1 cellular context compared by ENCODE assay signal in the genomic region with DNA sequence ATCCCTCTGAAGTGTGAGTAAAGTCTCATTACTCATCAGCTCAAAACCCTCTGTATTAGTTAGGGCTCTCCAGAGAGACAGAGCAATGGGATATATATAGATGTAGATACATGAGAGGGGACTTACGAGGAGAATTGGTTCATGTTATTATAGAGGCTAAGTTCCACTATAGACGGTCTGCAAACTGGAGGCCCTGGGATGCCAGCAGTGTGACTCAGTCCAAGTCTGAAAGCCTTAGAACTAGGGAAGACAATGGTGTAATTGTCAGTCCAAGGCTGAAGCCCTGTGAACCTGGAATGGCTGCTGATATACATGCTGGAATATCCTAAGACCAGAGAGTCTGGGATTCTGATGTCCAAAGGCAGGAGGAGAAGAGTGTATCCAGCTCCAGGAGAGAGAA.
TF ChIP-seq lines count a peak whose summit lies in the region.

No MANE protein-coding gene starts in this region.

TF ChIP-seq in HepG2, 621 proteins besides CTCF, POLR2A, EP300 and RAD21:
- TF ChIP-seq, protein P1, sequence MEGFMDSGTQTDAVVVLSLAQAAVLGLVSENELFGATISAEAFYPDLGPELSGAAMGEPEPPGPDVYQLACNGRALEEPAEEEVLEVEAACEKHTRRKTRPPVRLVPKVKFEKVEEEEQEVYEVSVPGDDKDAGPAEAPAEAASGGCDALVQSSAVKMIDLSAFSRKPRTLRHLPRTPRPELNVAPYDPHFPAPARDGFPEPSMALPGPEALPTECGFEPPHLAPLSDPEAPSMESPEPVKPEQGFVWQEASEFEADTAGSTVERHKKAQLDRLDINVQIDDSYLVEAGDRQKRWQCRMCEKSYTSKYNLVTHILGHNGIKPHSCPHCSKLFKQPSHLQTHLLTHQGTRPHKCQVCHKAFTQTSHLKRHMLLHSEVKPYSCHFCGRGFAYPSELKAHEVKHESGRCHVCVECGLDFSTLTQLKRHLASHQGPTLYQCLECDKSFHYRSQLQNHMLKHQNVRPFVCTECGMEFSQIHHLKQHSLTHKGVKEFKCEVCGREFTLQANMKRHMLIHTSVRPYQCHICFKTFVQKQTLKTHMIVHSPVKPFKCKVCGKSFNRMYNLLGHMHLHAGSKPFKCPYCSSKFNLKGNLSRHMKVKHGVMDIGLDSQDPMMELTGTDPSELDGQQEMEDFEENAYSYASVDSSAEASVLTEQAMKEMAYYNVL (CRISPR knock-in tag; IDR thresholded peaks at IDR 0.05; ENCODE audit: borderline replicate concordance): no peak
- TF ChIP-seq SOX5 (CRISPR knock-in tag; IDR thresholded peaks at IDR 0.05; ENCODE audit: borderline replicate concordance): peak; percentile 48; the same call in 1 of the 2 replicates
- no peak for TF ChIP-seq ZNF674 (CRISPR knock-in tag; IDR thresholded peaks at IDR 0.05; ENCODE audit: low read depth)
- no peak for TF ChIP-seq ZNF709 (CRISPR knock-in tag; IDR thresholded peaks at IDR 0.05)
- no peak for TF ChIP-seq ZMYM4 (CRISPR knock-in tag; IDR thresholded peaks at IDR 0.05)
- no peak for TF ChIP-seq ZNF605 (CRISPR knock-in tag; IDR thresholded peaks at IDR 0.05)
- peak; percentile 87 for TF ChIP-seq FOSL2 (CRISPR knock-in tag; IDR thresholded peaks at IDR 0.05)
- TF ChIP-seq TEAD3 (CRISPR knock-in tag; optimal IDR thresholded peaks at IDR 0.05; ENCODE audit: borderline replicate concordance): peak; percentile 25
- no peak for TF ChIP-seq POGZ (CRISPR knock-in tag; IDR thresholded peaks at IDR 0.05)
- TF ChIP-seq HMG20A (CRISPR knock-in tag; IDR thresholded peaks at IDR 0.05; ENCODE audit: borderline replicate concordance): no peak
- no peak for TF ChIP-seq SOX13 (IDR thresholded peaks at IDR 0.05)
- peak in 1 of 2 experiments; percentile 64; a peak in 2 of 4 replicates for TF ChIP-seq SOX13 (CRISPR knock-in tag; conservative IDR thresholded peaks at IDR 0.05 in 1 of 2, IDR thresholded peaks at IDR 0.05 in 1 of 2)
- no peak for TF ChIP-seq NR2F1 (CRISPR knock-in tag; IDR thresholded peaks at IDR 0.05)
- no peak for TF ChIP-seq SOX6 (IDR thresholded peaks at IDR 0.05)
- 0 out of 2 replicates have a peak, but pooled peaks have one; percentile 25 for TF ChIP-seq SOX6 (CRISPR knock-in tag; IDR thresholded peaks at IDR 0.05)
- TF ChIP-seq HMGA1 (CRISPR knock-in tag; conservative IDR thresholded peaks at IDR 0.05): no peak
- no peak for TF ChIP-seq RARA (CRISPR knock-in tag; IDR thresholded peaks at IDR 0.05)
- TF ChIP-seq ZNF205 (CRISPR knock-in tag; IDR thresholded peaks at IDR 0.05): no peak
- no peak for TF ChIP-seq IRF2 (CRISPR knock-in tag; IDR thresholded peaks at IDR 0.05)
- TF ChIP-seq, protein P2, sequence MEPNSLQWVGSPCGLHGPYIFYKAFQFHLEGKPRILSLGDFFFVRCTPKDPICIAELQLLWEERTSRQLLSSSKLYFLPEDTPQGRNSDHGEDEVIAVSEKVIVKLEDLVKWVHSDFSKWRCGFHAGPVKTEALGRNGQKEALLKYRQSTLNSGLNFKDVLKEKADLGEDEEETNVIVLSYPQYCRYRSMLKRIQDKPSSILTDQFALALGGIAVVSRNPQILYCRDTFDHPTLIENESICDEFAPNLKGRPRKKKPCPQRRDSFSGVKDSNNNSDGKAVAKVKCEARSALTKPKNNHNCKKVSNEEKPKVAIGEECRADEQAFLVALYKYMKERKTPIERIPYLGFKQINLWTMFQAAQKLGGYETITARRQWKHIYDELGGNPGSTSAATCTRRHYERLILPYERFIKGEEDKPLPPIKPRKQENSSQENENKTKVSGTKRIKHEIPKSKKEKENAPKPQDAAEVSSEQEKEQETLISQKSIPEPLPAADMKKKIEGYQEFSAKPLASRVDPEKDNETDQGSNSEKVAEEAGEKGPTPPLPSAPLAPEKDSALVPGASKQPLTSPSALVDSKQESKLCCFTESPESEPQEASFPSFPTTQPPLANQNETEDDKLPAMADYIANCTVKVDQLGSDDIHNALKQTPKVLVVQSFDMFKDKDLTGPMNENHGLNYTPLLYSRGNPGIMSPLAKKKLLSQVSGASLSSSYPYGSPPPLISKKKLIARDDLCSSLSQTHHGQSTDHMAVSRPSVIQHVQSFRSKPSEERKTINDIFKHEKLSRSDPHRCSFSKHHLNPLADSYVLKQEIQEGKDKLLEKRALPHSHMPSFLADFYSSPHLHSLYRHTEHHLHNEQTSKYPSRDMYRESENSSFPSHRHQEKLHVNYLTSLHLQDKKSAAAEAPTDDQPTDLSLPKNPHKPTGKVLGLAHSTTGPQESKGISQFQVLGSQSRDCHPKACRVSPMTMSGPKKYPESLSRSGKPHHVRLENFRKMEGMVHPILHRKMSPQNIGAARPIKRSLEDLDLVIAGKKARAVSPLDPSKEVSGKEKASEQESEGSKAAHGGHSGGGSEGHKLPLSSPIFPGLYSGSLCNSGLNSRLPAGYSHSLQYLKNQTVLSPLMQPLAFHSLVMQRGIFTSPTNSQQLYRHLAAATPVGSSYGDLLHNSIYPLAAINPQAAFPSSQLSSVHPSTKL (CRISPR knock-in tag; IDR thresholded peaks at IDR 0.05): peak; percentile 42; the same call in 1 of the 2 replicates
- TF ChIP-seq NONO (IDR thresholded peaks at IDR 0.05): no peak
- TF ChIP-seq NONO (CRISPR knock-in tag; conservative IDR thresholded peaks at IDR 0.05): no peak
TF ChIP-seq in HepG2: peak in this region for 6.
